ENCODE assay signal across 1 cellular context in the genomic region with DNA sequence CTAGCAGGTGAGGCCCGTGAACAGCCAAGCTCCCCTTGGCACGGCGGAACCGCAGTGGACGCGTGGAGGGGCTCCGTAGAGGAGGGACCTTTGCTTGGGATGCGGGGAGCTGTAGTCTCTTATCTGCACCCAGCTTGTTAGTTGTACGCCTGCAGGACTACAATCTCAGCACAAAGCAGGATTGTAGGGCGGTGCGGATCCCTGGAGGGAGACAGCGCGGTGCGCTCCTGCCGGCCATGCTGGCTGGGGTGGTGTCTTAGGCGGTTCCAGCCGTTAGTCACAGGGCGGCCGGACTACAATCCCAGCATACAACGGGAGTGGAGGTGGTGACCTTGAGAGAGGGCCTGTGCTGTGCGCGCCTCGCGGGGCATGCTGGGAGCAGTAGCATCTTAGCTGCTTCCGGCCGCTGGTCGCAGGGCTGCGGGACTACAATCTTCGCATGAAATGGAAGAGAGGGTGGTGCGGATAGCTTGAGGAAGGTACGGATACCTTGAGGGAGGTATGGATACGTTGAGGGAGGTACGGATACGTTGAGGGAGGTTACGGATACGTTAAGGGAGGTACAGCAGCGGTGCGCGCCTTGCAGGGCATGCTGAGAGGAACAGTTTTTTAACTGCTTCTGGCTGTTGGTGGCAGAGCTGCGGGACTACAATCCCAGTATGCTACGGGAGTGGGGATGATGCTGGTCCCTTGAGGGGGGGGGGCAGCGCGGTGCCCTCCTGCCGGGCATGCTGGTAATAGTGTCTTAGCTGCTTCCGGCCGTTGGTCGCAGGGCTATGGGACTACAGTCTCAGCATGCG.
TF ChIP-seq lines count a peak whose summit lies in the region.

No MANE protein-coding gene starts in this region.

TF ChIP-seq in A549, 52 proteins besides CTCF, POLR2A, EP300 and RAD21 (continued from another document):
- TF ChIP-seq, protein P1, sequence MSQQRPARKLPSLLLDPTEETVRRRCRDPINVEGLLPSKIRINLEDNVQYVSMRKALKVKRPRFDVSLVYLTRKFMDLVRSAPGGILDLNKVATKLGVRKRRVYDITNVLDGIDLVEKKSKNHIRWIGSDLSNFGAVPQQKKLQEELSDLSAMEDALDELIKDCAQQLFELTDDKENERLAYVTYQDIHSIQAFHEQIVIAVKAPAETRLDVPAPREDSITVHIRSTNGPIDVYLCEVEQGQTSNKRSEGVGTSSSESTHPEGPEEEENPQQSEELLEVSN (IDR thresholded peaks at IDR 0.05; ENCODE audit: borderline replicate concordance, low read depth) = peak; percentile 62; the same call in 1 of the 2 replicates
- TF ChIP-seq FOSL2 (IDR thresholded peaks at IDR 0.05) (no peak), FOSL2 (CRISPR knock-in tag; IDR thresholded peaks at IDR 0.05) (peak; percentile 49; the same call in 1 of the 2 replicates), SMC3 (IDR thresholded peaks at IDR 0.05) (no peak), KDM1A (IDR thresholded peaks at IDR 0.05; ENCODE audit: low read depth) (no peak), POLR2AphosphoS2 (conservative IDR thresholded peaks at IDR 0.05; ENCODE audit: low read length) (no peak), ESRRA (IDR thresholded peaks at IDR 0.05; ENCODE audit: borderline replicate concordance, low read length) (peak; percentile 96)
